ENCODE assay signal across 19 cellular contexts in the genomic region with DNA sequence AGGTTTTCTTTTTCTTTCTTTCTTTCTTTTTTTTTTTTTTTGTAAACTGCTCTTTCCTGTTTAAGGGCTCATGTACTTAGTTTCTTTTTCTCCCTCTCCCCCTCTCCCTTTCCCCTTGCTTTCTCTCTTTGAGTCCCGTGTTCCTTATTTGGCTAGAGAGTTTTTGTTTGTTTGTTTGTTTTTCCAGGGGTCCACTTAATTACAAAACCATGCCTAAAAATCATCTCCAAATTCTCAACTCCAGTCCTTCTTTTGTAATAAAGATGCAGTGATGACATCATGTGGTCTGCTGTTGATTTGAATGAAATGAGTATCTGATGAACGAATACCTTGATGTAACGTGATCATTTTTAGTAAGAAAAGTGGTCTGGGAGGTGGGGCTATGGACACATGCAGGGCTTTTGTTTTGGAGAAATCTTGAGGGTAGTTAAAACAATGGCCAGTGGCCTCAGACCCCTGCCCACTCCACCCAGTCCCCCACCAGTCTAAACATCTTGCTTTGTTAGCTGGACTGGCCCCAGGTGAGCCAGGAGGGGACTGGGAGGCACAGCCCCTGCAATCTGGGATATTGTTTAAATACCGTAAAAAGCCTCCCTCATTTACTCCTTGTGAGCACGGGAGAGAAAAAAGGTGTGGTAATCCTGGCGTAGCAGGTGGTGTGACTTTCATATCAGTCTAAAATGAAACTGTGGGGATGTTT.
A peak's percentile ranks its signal among the peaks of the same experiment; 100 is the strongest.
DNase-seq lines count a peak whose midpoint lies in the region; ATAC-seq, FAIRE-seq and TF ChIP-seq lines count a peak whose summit lies in the region.
"Had no signal": no experiment of that assay in that cellular context is flagged by ENCODE, and none has a peak within 500 bp of the region (broad histone marks: within the 10 kb centered on the region; RNA-seq: fewer than 3 reads in every experiment).

No MANE protein-coding gene starts in this region.

- H4K20me1 ChIP-seq in HepG2 (ENCODE audit: insufficient read depth, low read length) (no peaks in the 10 kb centered on the region), SK-N-SH (ENCODE audit: insufficient read depth) (no peaks in the 10 kb centered on the region)
- H4K20me1 ChIP-seq: BLaER1 had no signal

- H2AFZ ChIP-seq in HepG2 (ENCODE audit: low read length) (no peak overlapping the region), SK-N-SH (ENCODE audit: low read depth) (no peak overlapping the region)

- FAIRE-seq in HepG2 (lab: Jason Lieb, UNC) = no peak
- FAIRE-seq: GM12891, H54 had no signal

- no peaks in the 10 kb centered on the region for H3K9me2 ChIP-seq in SK-N-SH

- CTCF ChIA-PET in HepG2 (lab: Yijun Ruan, JAX; ENCODE audit: low intra/inter-chr PET ratio, low total read pairs) (no interaction called here), SK-N-SH (lab: Yijun Ruan, JAX) (no interaction called here)

- TF ChIP-seq CTCF in HepG2 (CRISPR knock-in tag; IDR thresholded peaks at IDR 0.05) = no peak
- no peak for TF ChIP-seq CTCF in right lobe of liver (IDR thresholded peaks at IDR 0.05)
- TF ChIP-seq CTCF in SK-N-SH (IDR thresholded peaks at IDR 0.05) = no peak
- no peak for TF ChIP-seq CTCF in thyroid gland (IDR thresholded peaks at IDR 0.05)

- in situ Hi-C loops in HepG2 (cut with HindIII; ENCODE audit: extremely low pct_ligation_motif_present, low pct_unique_long_range_greater_than_20kb) = no loop called here

- POLR2A ChIA-PET in HepG2 (lab: Yijun Ruan, JAX) = no interaction called here
- POLR2A ChIA-PET in SK-N-SH (lab: Yijun Ruan, JAX) = no interaction called here

- TF ChIP-seq EP300 in HepG2 (IDR thresholded peaks at IDR 0.05; ENCODE audit: low read depth in 2 of 2, low read length in 2 of 2) (no peak), HepG2 (CRISPR knock-in tag; IDR thresholded peaks at IDR 0.05; ENCODE audit: borderline replicate concordance) (no peak), SK-N-SH (IDR thresholded peaks at IDR 0.05; ENCODE audit: borderline replicate concordance in 1 of 2, low read depth in 1 of 2, low read length in 1 of 2) (no peak)

- no peak for DNase-seq in HepG2 (ENCODE audit: low spot score)
- no peak for DNase-seq in right lobe of liver
- peak; percentile 78 for DNase-seq in NCI-H748 (lab: John Stamatoyannopoulos, UW; ENCODE audit: unreplicated experiment)
- no peak for DNase-seq in SK-N-SH
- no peak for DNase-seq in NCI-H2196 (lab: John Stamatoyannopoulos, UW; ENCODE audit: unreplicated experiment)
- DNase-seq in thyroid gland = no peak
- DNase-seq: CD8-positive, alpha-beta T cell; DND-41; GDM1; NCI-H1105; NCI-H226; NCI-H524 treated with DMSO at 0.1 percent for 48 hours; NK-92 treated with Interleukin-12 subunit alpha and Interleukin-12 subunit beta, amount 100 ng/mL, for 24 hours; SHP77 treated with DMSO at 0.1 percent for 48 hours had no signal

- H3K4me3 ChIP-seq in HepG2 (replicated peaks in 1 of 3; ENCODE audit: insufficient read depth in 1 of 3, low read depth in 2 of 3, low read length in 3 of 3) = no peak overlapping the region
- H3K4me3 ChIP-seq in right lobe of liver = no peak overlapping the region
- H3K4me3 ChIP-seq in iPS-18c (ENCODE audit: insufficient read depth, low read depth, low read length) = peak overlapping the region; percentile 9; the same call in 1 of the 2 replicates
- H3K4me3 ChIP-seq in SK-N-SH (ENCODE audit: low read depth in 2 of 2, low read length in 1 of 2) = no peak overlapping the region
- no peak overlapping the region for H3K4me3 ChIP-seq in thyroid gland (replicated peaks in 1 of 3)
- H3K4me3 ChIP-seq: BLaER1 had no signal

- H3K9me3 ChIP-seq in HepG2 (ENCODE audit: low read length) = no peaks in the 10 kb centered on the region
- no peaks in the 10 kb centered on the region for H3K9me3 ChIP-seq in right lobe of liver
- H3K9me3 ChIP-seq in iPS-18c (ENCODE audit: control insufficient read depth, insufficient read depth, low read length) = no peaks in the 10 kb centered on the region
- no peaks in the 10 kb centered on the region for H3K9me3 ChIP-seq in SK-N-SH
- no peaks in the 10 kb centered on the region for H3K9me3 ChIP-seq in thyroid gland
- H3K9me3 ChIP-seq: BLaER1 had no signal

- intact Hi-C loops in HepG2 (cut with micrococcal nuclease; ENCODE audit: unreplicated experiment) = no loop called here
- intact Hi-C loops in right lobe of liver (cut with DNase I) = loop anchor here in 1 of 2 donors (10.0 kb wide), 1 partner anchor 192 kb away; a partner anchor contains a TSS
- intact Hi-C loops in thyroid gland (cut with DNase I) = no loop called here

- ATAC-seq in HepG2 (no peak), right lobe of liver (no peak), HG03196 (IDR thresholded peaks at IDR 0.05; ENCODE audit: unreplicated experiment) (no peak)
- ATAC-seq: CD8-positive, alpha-beta T cell had no signal

- WGBS in HepG2 (ENCODE audit: low lambda C conversion rate) = 88% methylated on average over 6 of the region's 6 CpGs
- 77% methylated on average over 6 of the region's 6 CpGs for WGBS in right lobe of liver (ENCODE audit: insufficient coverage, low coverage, low lambda C conversion rate, missing lambda C conversion rate)
- 81% methylated on average over 6 of the region's 6 CpGs for WGBS in SK-N-SH (ENCODE audit: low lambda C conversion rate)
- 84 to 88% methylated on average over 6 of the region's 6 CpGs for WGBS in thyroid gland, 2 donors

- no peaks in the 10 kb centered on the region for H3K79me2 ChIP-seq in HepG2 (ENCODE audit: insufficient read depth, low read length)
- H3K79me2 ChIP-seq in SK-N-SH (ENCODE audit: insufficient read depth) = no peaks in the 10 kb centered on the region

- H3K27me3 ChIP-seq in HepG2 (ENCODE audit: control insufficient read depth in 1 of 2, insufficient read depth in 2 of 2, low read length in 2 of 2) = no peaks in the 10 kb centered on the region
- no peaks in the 10 kb centered on the region for H3K27me3 ChIP-seq in right lobe of liver
- 0 out of 2 replicates have a peak, but pooled peaks cover 4% of the 10 kb centered on the region for H3K27me3 ChIP-seq in SK-N-SH (ENCODE audit: insufficient read depth)
- no peaks in the 10 kb centered on the region for H3K27me3 ChIP-seq in thyroid gland
- H3K27me3 ChIP-seq: BLaER1 had no signal

- H3K4me2 ChIP-seq in HepG2 (ENCODE audit: low read depth, low read length) (no peak overlapping the region), SK-N-SH (no peak overlapping the region)
- H3K4me2 ChIP-seq: BLaER1 had no signal

- TF ChIP-seq RAD21 in HepG2 (CRISPR knock-in tag; IDR thresholded peaks at IDR 0.05) (no peak), SK-N-SH (IDR thresholded peaks at IDR 0.05; ENCODE audit: low read length) (no peak)

- H3K9ac ChIP-seq in HepG2 (ENCODE audit: insufficient read depth, low read depth, low read length) (no peak overlapping the region), SK-N-SH (no peak overlapping the region)
- H3K9ac ChIP-seq: BLaER1 had no signal

- H3K4me1 ChIP-seq in HepG2 (ENCODE audit: insufficient read depth, low read length) (peaks cover 42% of the 10 kb centered on the region), right lobe of liver (peaks cover 0 to 62% (median 12%) of the 10 kb centered on the region in 4 donors), SK-N-SH (ENCODE audit: control insufficient read depth in 1 of 2, insufficient read depth in 2 of 2, low read depth in 1 of 2, low read length in 1 of 2) (no peaks in the 10 kb centered on the region; a peak in 1 of 4 replicates), thyroid gland (peaks cover 19 to 38% of the 10 kb centered on the region in 2 donors)
- H3K4me1 ChIP-seq: BLaER1 had no signal

- TF ChIP-seq POLR2A in HepG2 (IDR thresholded peaks at IDR 0.05; ENCODE audit: insufficient read depth in 1 of 2, low read depth in 2 of 2, low read length in 2 of 2) (no peak), right lobe of liver (IDR thresholded peaks at IDR 0.05) (no peak), thyroid gland (IDR thresholded peaks at IDR 0.05) (no peak)

- BruUV-seq in HepG2 (replicated peaks; lab: Mats Ljungman, UMichigan) = no TSS peak

- peaks cover 0 to 2% of the 10 kb centered on the region in 2 experiments; a peak in 2 of 5 replicates for H3K36me3 ChIP-seq in HepG2 (replicated peaks in 1 of 2; ENCODE audit: control insufficient read depth in 1 of 2, insufficient read depth in 2 of 2, low read length in 2 of 2)
- no peaks in the 10 kb centered on the region for H3K36me3 ChIP-seq in right lobe of liver
- no peaks in the 10 kb centered on the region for H3K36me3 ChIP-seq in SK-N-SH (replicated peaks in 1 of 2; ENCODE audit: control insufficient read depth in 1 of 2, insufficient read depth in 2 of 2, low read length in 1 of 2)
- no peaks in the 10 kb centered on the region for H3K36me3 ChIP-seq in thyroid gland
- H3K36me3 ChIP-seq: BLaER1 had no signal

- H3K27ac ChIP-seq in HepG2 (ENCODE audit: extremely low read length, insufficient read depth, low read length) (no peak overlapping the region), right lobe of liver (no peak overlapping the region), SK-N-SH (ENCODE audit: low read depth in 2 of 2, low read length in 1 of 2) (no peak overlapping the region), thyroid gland (no peak overlapping the region)
- H3K27ac ChIP-seq: BLaER1 had no signal

- no peaks in the 10 kb centered on the region for H3F3A ChIP-seq in SK-N-SH (replicated peaks; ENCODE audit: insufficient read depth)

TF ChIP-seq in HepG2, 621 proteins besides CTCF, POLR2A, EP300 and RAD21 (continues in another document):
- no peak for TF ChIP-seq HDAC1 (CRISPR knock-in tag; IDR thresholded peaks at IDR 0.05)
- TF ChIP-seq, protein P1, sequence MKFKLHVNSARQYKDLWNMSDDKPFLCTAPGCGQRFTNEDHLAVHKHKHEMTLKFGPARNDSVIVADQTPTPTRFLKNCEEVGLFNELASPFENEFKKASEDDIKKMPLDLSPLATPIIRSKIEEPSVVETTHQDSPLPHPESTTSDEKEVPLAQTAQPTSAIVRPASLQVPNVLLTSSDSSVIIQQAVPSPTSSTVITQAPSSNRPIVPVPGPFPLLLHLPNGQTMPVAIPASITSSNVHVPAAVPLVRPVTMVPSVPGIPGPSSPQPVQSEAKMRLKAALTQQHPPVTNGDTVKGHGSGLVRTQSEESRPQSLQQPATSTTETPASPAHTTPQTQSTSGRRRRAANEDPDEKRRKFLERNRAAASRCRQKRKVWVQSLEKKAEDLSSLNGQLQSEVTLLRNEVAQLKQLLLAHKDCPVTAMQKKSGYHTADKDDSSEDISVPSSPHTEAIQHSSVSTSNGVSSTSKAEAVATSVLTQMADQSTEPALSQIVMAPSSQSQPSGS (CRISPR knock-in tag; IDR thresholded peaks at IDR 0.05) = no peak

TF ChIP-seq in SK-N-SH, 30 proteins besides CTCF, POLR2A, EP300 and RAD21 (continues in another document):
- TF ChIP-seq ELF1 (IDR thresholded peaks at IDR 0.05) = no peak
- no peak for TF ChIP-seq MXI1 (IDR thresholded peaks at IDR 0.05; ENCODE audit: low read depth, low read length)
- TF ChIP-seq RFX5 (IDR thresholded peaks at IDR 0.05; ENCODE audit: low read length) = no peak
- TF ChIP-seq, protein P2, sequence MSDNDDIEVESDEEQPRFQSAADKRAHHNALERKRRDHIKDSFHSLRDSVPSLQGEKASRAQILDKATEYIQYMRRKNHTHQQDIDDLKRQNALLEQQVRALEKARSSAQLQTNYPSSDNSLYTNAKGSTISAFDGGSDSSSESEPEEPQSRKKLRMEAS (IDR thresholded peaks at IDR 0.05; ENCODE audit: low read depth) = no peak
- TF ChIP-seq RCOR1 (IDR thresholded peaks at IDR 0.05; ENCODE audit: low read length) = no peak
